Comparison of ENCODE assay signal across 9 cellular contexts in the genomic region with DNA sequence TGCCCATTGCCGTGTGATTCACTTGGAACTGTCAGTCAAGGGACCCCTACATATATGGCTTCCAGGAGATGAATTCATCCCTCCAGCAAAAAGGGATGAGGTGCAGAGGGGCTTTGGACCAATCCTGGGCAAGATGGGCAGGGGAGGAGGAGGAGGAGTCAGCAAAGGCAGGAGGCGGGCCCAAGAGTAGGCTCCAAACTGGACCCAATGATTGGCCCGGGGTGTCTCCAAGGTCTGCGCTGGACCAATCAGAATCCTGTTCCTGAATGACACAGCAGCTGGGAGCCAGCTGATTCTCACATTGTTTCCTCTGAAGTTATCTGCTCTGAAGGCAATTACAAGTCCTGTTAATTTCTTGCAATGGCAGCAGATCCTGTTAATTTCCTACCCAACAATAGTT. TPM values are rescaled to one million over a fixed set of nuclear protein-coding genes. Genes with fewer than 3 reads are reported as not detected.
DNase-seq lines count a peak whose midpoint lies in the region; ATAC-seq, FAIRE-seq and TF ChIP-seq lines count a peak whose summit lies in the region.
"Not testable (repeated sequence)": the region's sequence is repeated elsewhere in the genome, so short reads cannot be mapped to it uniquely, and the experiment has no call there.
"Had no signal": no experiment of that assay in that cellular context is flagged by ENCODE, and none has a peak within 500 bp of the region (broad histone marks: within the 10 kb centered on the region; RNA-seq: fewer than 3 reads in every experiment).

No MANE protein-coding gene starts in this region.

- not testable (repeated sequence) for H3K27me3 ChIP-seq in HCT116 (ENCODE audit: insufficient read depth, low read length)
- peaks cover 0 to 18% (median 0%) of the 10 kb centered on the region in 7 donors for H3K27me3 ChIP-seq in spleen (replicated peaks in 1 of 7)

- not testable (repeated sequence) for H3K4me1 Mint-ChIP-seq in WTC11

- POLR2A ChIA-PET in A549 (lab: Yijun Ruan, JAX); HCT116 (lab: Charles Lee); WTC11 (lab: Charles Lee): not testable (repeated sequence)

- DNase-seq in A549 (ENCODE audit: low read depth in 1 of 2, low spot score in 1 of 2); HCT116 (ENCODE audit: low read depth, low spot score); WTC11 (ENCODE audit: low spot score): not testable (repeated sequence)
- DNase-seq in islet precursor cell (peak; percentile 18), spleen (peak; percentile 17)

- not testable (repeated sequence) for H3K36me3 Mint-ChIP-seq in WTC11

- 63% methylated on average over 4 of the region's 4 CpGs for WGBS in A549 (ENCODE audit: missing lambda C conversion rate)
- WGBS in spleen, 5 donors: 81 to 95% (median 83%) methylated on average over 1 to 3 of the region's 4 CpGs

- not testable (repeated sequence) for H3K9ac ChIP-seq in HCT116 (ENCODE audit: low read length)

- H3K4me2 ChIP-seq in A549; HCT116 (ENCODE audit: low read length): not testable (repeated sequence)

- ATAC-seq in A549: peak; percentile 71 to 88
- peak; percentile 79 for ATAC-seq in HCT116
- peak; percentile 77 for ATAC-seq in WTC11

- H3K79me2 ChIP-seq in HCT116 (ENCODE audit: insufficient read depth, low read length): not testable (repeated sequence)

- TF ChIP-seq CTCF in A549 (IDR thresholded peaks at IDR 0.05); HCT116 (IDR thresholded peaks at IDR 0.05 in 2 of 3, conservative IDR thresholded peaks at IDR 0.05 in 1 of 3; ENCODE audit: borderline replicate concordance in 1 of 3, insufficient read depth in 1 of 3, low read depth in 2 of 3, low read length in 2 of 3); WTC11 (IDR thresholded peaks at IDR 0.05); spleen (IDR thresholded peaks at IDR 0.05 in 8 of 11, conservative IDR thresholded peaks at IDR 0.05 in 3 of 11): not testable (repeated sequence)

- TF ChIP-seq RAD21 in A549 (conservative IDR thresholded peaks at IDR 0.05 in 1 of 2, IDR thresholded peaks at IDR 0.05 in 1 of 2); HCT116 (IDR thresholded peaks at IDR 0.05; ENCODE audit: low read depth): not testable (repeated sequence)

- CTCF ChIA-PET in A549 (lab: Yijun Ruan, JAX): interaction anchor here (1.0 to 1.2 kb wide), 2 partner anchors 13 to 49 kb away, joined by 3 read pairs; no protein-coding TSS in a partner anchor
- CTCF ChIA-PET in HCT116 (lab: Charles Lee): not testable (repeated sequence)
- CTCF ChIA-PET in WTC11 (lab: Charles Lee): interaction anchor here (0.6 kb wide), 1 partner anchor 12 kb away, joined by 4 read pairs; no protein-coding TSS in a partner anchor

- H3K4me3 ChIP-seq in A549; HCT116 (replicated peaks in 1 of 2; ENCODE audit: low read depth in 1 of 2, low read length in 2 of 2); spleen: not testable (repeated sequence)

- H3K4me1 ChIP-seq in A549; HCT116 (ENCODE audit: control insufficient read depth in 1 of 2, insufficient read depth in 2 of 2, low read length in 2 of 2); spleen: not testable (repeated sequence)

- not testable (repeated sequence) for H3K9me3 Mint-ChIP-seq in WTC11

- H3K4me3 Mint-ChIP-seq in WTC11: not testable (repeated sequence)

- intact Hi-C loops in HCT116 (cut with micrococcal nuclease); spleen (cut with DNase I; ENCODE audit: low total_unique reads): not testable (repeated sequence)

- not testable (repeated sequence) for FAIRE-seq in A549 (lab: Jason Lieb, UNC)

- not testable (repeated sequence) for BruUV-seq in HCT116 (replicated peaks; lab: Mats Ljungman, UMichigan)

- TF ChIP-seq EP300 in A549 (IDR thresholded peaks at IDR 0.05): not testable (repeated sequence)

- not testable (repeated sequence) for H3K36me3 ChIP-seq in HCT116 (ENCODE audit: control insufficient read depth in 1 of 2, insufficient read depth in 2 of 2, low read length in 2 of 2); spleen

- not testable (repeated sequence) for H3K27me3 Mint-ChIP-seq in WTC11 (ENCODE audit: low read depth)

- H3K9me3 ChIP-seq in A549; HCT116 (ENCODE audit: control insufficient read depth in 1 of 2, insufficient read depth in 1 of 2, low read depth in 1 of 2, low read length in 2 of 2); spleen: not testable (repeated sequence)

- H3K27ac Mint-ChIP-seq in WTC11: not testable (repeated sequence)

- TF ChIP-seq POLR2A in A549 (IDR thresholded peaks at IDR 0.05; ENCODE audit: low read length); HCT116 (IDR thresholded peaks at IDR 0.05; ENCODE audit: borderline replicate concordance, extremely low read depth, insufficient read depth, insufficient read length); spleen (IDR thresholded peaks at IDR 0.05): not testable (repeated sequence)

- not testable (repeated sequence) for H3K9me2 ChIP-seq in HCT116 (ENCODE audit: insufficient read depth)

- not testable (repeated sequence) for H2AFZ ChIP-seq in HCT116 (ENCODE audit: low read depth, low read length, poor library complexity, severe bottlenecking)

- RAD21 ChIA-PET in HCT116 (lab: Charles Lee; ENCODE audit: low non-redundant PET in 1 of 2, low total read pairs in 2 of 2, uncharacterized antibody in 2 of 2, unreplicated experiment in 2 of 2): not testable (repeated sequence)

- H4K20me1 ChIP-seq in HCT116 (ENCODE audit: insufficient read depth): not testable (repeated sequence)

- H3K27ac ChIP-seq in A549; HCT116 (ENCODE audit: low read depth, low read length); spleen: not testable (repeated sequence)

RNA-seq across cellular contexts. Expression of gene SYT3, which starts 19.2 kb away (rescaled TPM):
- polyA plus RNA-seq in A549 (2011; rRNA removed) (0.25 and 0.29 TPM in 2 replicates), A549 (2017; fragmentation: RNase III; extraction: RNeasy Plus Mini Kit Qiagen cat#74134 plus additional on column Dnase treatment) (0.45 to 1.2 TPM (median 1.1 TPM) in 3 replicates), spleen (under 1 TPM; 0.02 to 0.20 (median 0.06) TPM)
- polyA plus RNA-seq in A549 (2012; cell fraction: cytosol; rRNA removed): 0.24 and 0.30 TPM in 2 replicates
- 0.44 and 0.54 TPM in 2 replicates for polyA plus RNA-seq in A549 (2012; cell fraction: nucleus; rRNA removed)
- polyA minus RNA-seq in A549 (2011; rRNA and poly(A)+ RNA removed): 0.44 TPM in 1 of 2 replicates, not detected in the other
- total RNA-seq in HCT116 (2021; ENCODE audit: unreplicated experiment) (4.6 TPM), WTC11 (2021) (14.6 to 21.7 TPM (median 20.1 TPM) in 3 replicates), spleen (under 1 TPM in 3 of 7 donors, not detected in 4; 0.28 to 0.51 (median 0.32) TPM)
- 4.1 and 4.4 TPM in 2 replicates for polyA plus RNA-seq in HCT116 (2012)
- total RNA-seq: Calu3; CD4-positive, alpha-beta T cell had no signal

RNA-seq across cellular contexts. Expression of gene C19orf81, which starts 28.7 kb away (rescaled TPM):
- 1.8 and 2.1 TPM in 2 replicates for polyA plus RNA-seq in A549 (2011; rRNA removed)
- polyA plus RNA-seq in A549 (2012; cell fraction: cytosol; rRNA removed): 5.7 and 5.8 TPM in 2 replicates
- polyA plus RNA-seq in A549 (2012; cell fraction: nucleus; rRNA removed): 5.8 and 5.9 TPM in 2 replicates
- 7.9 to 9.5 TPM (median 8.2 TPM) in 3 replicates for polyA plus RNA-seq in A549 (2017; fragmentation: RNase III; extraction: RNeasy Plus Mini Kit Qiagen cat#74134 plus additional on column Dnase treatment)
- not detected in 2 replicates for polyA minus RNA-seq in A549 (2011; rRNA and poly(A)+ RNA removed)
- 14.5 TPM for total RNA-seq in HCT116 (2021; ENCODE audit: unreplicated experiment)
- 12.4 and 14.8 TPM in 2 replicates for polyA plus RNA-seq in HCT116 (2012)
- total RNA-seq in WTC11 (2021): 22.4 to 24.5 TPM (median 22.9 TPM) in 3 replicates
- total RNA-seq in spleen: not detected
- polyA plus RNA-seq in spleen: not detected
- total RNA-seq: Calu3; CD4-positive, alpha-beta T cell; CD8-positive, alpha-beta T cell had no signal
- polyA plus RNA-seq: AG04450 had no signal

RNA-seq across cellular contexts. Expression of gene LRRC4B, which starts 52.3 kb away (rescaled TPM):
- 0.49 and 0.54 TPM in 2 replicates for polyA plus RNA-seq in A549 (2011; rRNA removed)
- polyA plus RNA-seq in A549 (2012; cell fraction: cytosol; rRNA removed): 0.38 and 0.82 TPM in 2 replicates
- polyA plus RNA-seq in A549 (2012; cell fraction: nucleus; rRNA removed): 0.62 and 1.2 TPM in 2 replicates
- 0.67 to 1.2 TPM (median 0.97 TPM) in 3 replicates for polyA plus RNA-seq in A549 (2017; fragmentation: RNase III; extraction: RNeasy Plus Mini Kit Qiagen cat#74134 plus additional on column Dnase treatment)
- 0.44 and 0.45 TPM in 2 replicates for polyA minus RNA-seq in A549 (2011; rRNA and poly(A)+ RNA removed)
- 0.89 TPM for total RNA-seq in HCT116 (2021; ENCODE audit: unreplicated experiment)
- polyA plus RNA-seq in HCT116 (2012): 1.7 and 2.0 TPM in 2 replicates
- 10.0 to 11.0 TPM (median 10.9 TPM) in 3 replicates for total RNA-seq in WTC11 (2021)
- total RNA-seq in spleen: 1 to 10 TPM in 4 of 7 donors, under 1 TPM in 3; 0.20 to 2.3 (median 1.0) TPM
- 1 to 10 TPM in 1 of 3 donors, under 1 TPM in 2; 0.30 to 1.0 (median 0.90) TPM for polyA plus RNA-seq in spleen
- total RNA-seq: Calu3; CD4-positive, alpha-beta T cell; CD8-positive, alpha-beta T cell had no signal
- polyA plus RNA-seq: AG04450 had no signal

Comparison
In these comparisons a context has a peak if more than half of its experiments do, and no peak if none do; other contexts are left out.
1. RNA of gene C19orf81, which starts 28.7 kb away (total RNA-seq): 22.4 to 24.5 TPM in WTC11 and 14.5 TPM in HCT116 (single experiment); not detected in spleen; every median in the first group is over 10 times any median in the second.
2. Peak in every context shown above with its lines, with median percentiles within 50 percentile points of each other: ATAC-seq.